10 cellular contexts compared by ENCODE assay signal in the genomic region with DNA sequence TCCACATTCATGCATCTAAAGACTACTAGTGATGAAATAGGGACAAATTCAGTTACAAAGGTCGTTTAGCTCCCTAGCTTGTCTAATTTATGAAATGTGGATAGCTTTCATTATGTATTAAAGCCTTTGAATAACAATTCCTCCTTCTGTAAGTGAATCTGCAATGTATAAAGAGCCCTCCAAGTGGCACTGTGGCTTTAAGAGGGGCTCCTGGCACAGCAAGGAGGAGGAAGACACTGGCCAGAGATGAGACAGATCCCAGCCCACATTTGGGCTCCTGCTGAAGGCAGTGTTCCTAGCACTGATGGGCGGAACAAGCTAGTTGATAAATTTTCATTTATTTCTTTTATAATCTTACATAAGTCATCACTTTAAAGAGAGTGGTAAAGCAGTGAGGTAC. TPM values are rescaled to one million over a fixed set of nuclear protein-coding genes. Genes with fewer than 3 reads are reported as not detected.
DNase-seq lines count a peak whose midpoint lies in the region; ATAC-seq and TF ChIP-seq lines count a peak whose summit lies in the region.
"Had no signal": no experiment of that assay in that cellular context is flagged by ENCODE, and none has a peak within 500 bp of the region (broad histone marks: within the 10 kb centered on the region; RNA-seq: fewer than 3 reads in every experiment).

No MANE protein-coding gene starts in this region.

- H3K36me3 ChIP-seq in adipocyte (ENCODE audit: control insufficient read depth, insufficient read depth, low read length, severe bottlenecking) (no peaks in the 10 kb centered on the region), spleen (no peaks in the 10 kb centered on the region), left lung (no peaks in the 10 kb centered on the region)

- no peaks in the 10 kb centered on the region for H3K27me3 Mint-ChIP-seq in activated CD8-positive, alpha-beta memory T cell treated with anti-CD3 and anti-CD28 coated beads, Interleukin-2, amount 10 ng/mL, durations not matched to agents 7 days and 5 days
- H3K27me3 Mint-ChIP-seq in glutamatergic neuron (ENCODE audit: unreplicated experiment), result no peaks in the 10 kb centered on the region
- H3K27me3 Mint-ChIP-seq: brain had no signal

- no peak for DNase-seq in activated CD8-positive, alpha-beta memory T cell treated with anti-CD3 and anti-CD28 coated beads, Interleukin-2, amount 10 ng/mL, durations not matched to agents 7 days and 5 days
- no peak for DNase-seq in activated CD8-positive, alpha-beta memory T cell treated with anti-CD3 and anti-CD28 coated beads for 24 hours
- peak; percentile 30 for DNase-seq in M059J (ENCODE audit: low read depth)
- DNase-seq in adipocyte (ENCODE audit: low read depth), result peak; percentile 12
- DNase-seq in spleen, result no peak
- DNase-seq in left lung, result no peak
- DNase-seq in activated T-cell treated with anti-CD3 and anti-CD28 coated beads, Interleukin-2, amount 50 U/mL, for 48 hours, result no peak
- no peak for DNase-seq in glutamatergic neuron
- DNase-seq: stimulated activated CD4-positive, alpha-beta T cell treated with anti-CD3 and anti-CD28 coated beads, Interleukin-12 subunit alpha, Interleukin-12 subunit beta, amount 100 ng/mL, for 4 hours had no signal

- no peaks in the 10 kb centered on the region for H3K9me3 Mint-ChIP-seq in activated CD8-positive, alpha-beta memory T cell treated with anti-CD3 and anti-CD28 coated beads, Interleukin-2, amount 10 ng/mL, durations not matched to agents 7 days and 5 days (ENCODE audit: low read depth)
- no peaks in the 10 kb centered on the region for H3K9me3 Mint-ChIP-seq in glutamatergic neuron (ENCODE audit: unreplicated experiment)
- H3K9me3 Mint-ChIP-seq: brain had no signal

- peaks cover 1% of the 10 kb centered on the region for H3K36me3 Mint-ChIP-seq in activated CD8-positive, alpha-beta memory T cell treated with anti-CD3 and anti-CD28 coated beads, Interleukin-2, amount 10 ng/mL, durations not matched to agents 7 days and 5 days
- H3K36me3 Mint-ChIP-seq in glutamatergic neuron (ENCODE audit: unreplicated experiment), result no peaks in the 10 kb centered on the region
- H3K36me3 Mint-ChIP-seq: brain had no signal

- no peak for TF ChIP-seq POLR2A in spleen (IDR thresholded peaks at IDR 0.05)

- H3K27ac ChIP-seq in spleen, result peak overlapping the region in 5 of 8 donors; percentile 28 to 76 (median 68)
- no peak overlapping the region for H3K27ac ChIP-seq in left lung

- H3K4me1 Mint-ChIP-seq in activated CD8-positive, alpha-beta memory T cell treated with anti-CD3 and anti-CD28 coated beads, Interleukin-2, amount 10 ng/mL, durations not matched to agents 7 days and 5 days, result peaks cover 7% of the 10 kb centered on the region
- H3K4me1 Mint-ChIP-seq in glutamatergic neuron (ENCODE audit: low read depth, unreplicated experiment), result no peaks in the 10 kb centered on the region
- H3K4me1 Mint-ChIP-seq: brain had no signal

- H3K4me3 ChIP-seq in adipocyte (ENCODE audit: low read length) (no peak overlapping the region), spleen (no peak overlapping the region), left lung (no peak overlapping the region)

- intact Hi-C loops in spleen (cut with DNase I; ENCODE audit: low total_unique reads), result no loop called here
- intact Hi-C loops in left lung (cut with DNase I), result no loop called here

- H3K9ac ChIP-seq in adipocyte (ENCODE audit: low read length), result no peak overlapping the region

- H3K27me3 ChIP-seq in adipocyte (replicated peaks; ENCODE audit: control insufficient read depth, insufficient read depth, low read length) (no peaks in the 10 kb centered on the region), spleen (replicated peaks in 1 of 7) (no peaks in the 10 kb centered on the region), left lung (no peaks in the 10 kb centered on the region)

- no peak overlapping the region for H3K4me3 Mint-ChIP-seq in activated CD8-positive, alpha-beta memory T cell treated with anti-CD3 and anti-CD28 coated beads, Interleukin-2, amount 10 ng/mL, durations not matched to agents 7 days and 5 days
- H3K4me3 Mint-ChIP-seq in glutamatergic neuron (ENCODE audit: unreplicated experiment), result no peak overlapping the region

- no peak for TF ChIP-seq CTCF in spleen (IDR thresholded peaks at IDR 0.05 in 8 of 11, conservative IDR thresholded peaks at IDR 0.05 in 3 of 11)
- TF ChIP-seq CTCF in left lung (IDR thresholded peaks at IDR 0.05), result no peak
- no peak for TF ChIP-seq CTCF in glutamatergic neuron (IDR thresholded peaks at IDR 0.05; ENCODE audit: partially characterized antibody, unreplicated experiment)

- CTCF ChIA-PET in activated CD8-positive, alpha-beta memory T cell treated with anti-CD3 and anti-CD28 coated beads, Interleukin-2, amount 10 ng/mL, durations not matched to agents 7 days and 5 days (lab: Charles Lee), result interaction anchor here (0.7 to 5.2 kb wide), 4 partner anchors 8 to 623 kb away, joined by 3 to 18 read pairs (median 3); partner anchors contain the start of gene FUCA2

- ATAC-seq in activated CD8-positive, alpha-beta memory T cell treated with anti-CD3 and anti-CD28 coated beads, Interleukin-2, amount 10 ng/mL, durations not matched to agents 7 days and 5 days, result peak; percentile 27
- ATAC-seq in left lung, result no peak

- peaks cover 7% of the 10 kb centered on the region for H3K4me1 ChIP-seq in adipocyte (ENCODE audit: control insufficient read depth, insufficient read depth, low read length)
- peaks cover 0 to 14% (median 9%) of the 10 kb centered on the region in 6 donors for H3K4me1 ChIP-seq in spleen
- H3K4me1 ChIP-seq in left lung, result peaks cover 0 to 6% of the 10 kb centered on the region in 2 donors

- no peak overlapping the region for H3K27ac Mint-ChIP-seq in activated CD8-positive, alpha-beta memory T cell treated with anti-CD3 and anti-CD28 coated beads, Interleukin-2, amount 10 ng/mL, durations not matched to agents 7 days and 5 days
- H3K27ac Mint-ChIP-seq in glutamatergic neuron (ENCODE audit: unreplicated experiment), result no peak overlapping the region

- WGBS in spleen, 5 donors, result 62 to 71% (median 68%) methylated on average over 2 of the region's 2 CpGs

- H3K9me3 ChIP-seq in adipocyte (ENCODE audit: control insufficient read depth, low read length) (no peaks in the 10 kb centered on the region), spleen (peaks cover 0 to 2% (median 0%) of the 10 kb centered on the region in 8 donors), left lung (no peaks in the 10 kb centered on the region)

RNA-seq across cellular contexts. Expression of gene FUCA2, which starts 17.6 kb away (rescaled TPM):
- 10 to 100 TPM; 20.2 to 23.7 TPM for total RNA-seq in activated CD8-positive, alpha-beta memory T cell treated with anti-CD3 and anti-CD28 coated beads, Interleukin-2, amount 10 ng/mL, durations not matched to agents 7 days and 5 days
- 140 and 183 TPM in 2 replicates for total RNA-seq in M059J (2014; rRNA removed; shearing (Covaris generic))
- 10 to 100 TPM; 26.7 to 59.3 (median 40.0) TPM for total RNA-seq in spleen
- polyA plus RNA-seq in spleen, result 10 to 100 TPM; 12.5 to 15.3 (median 13.7) TPM
- 10 to 100 TPM; 45.6 to 83.4 TPM for total RNA-seq in left lung
- total RNA-seq in glutamatergic neuron (ENCODE audit: unreplicated experiment), result 19.2 TPM

Comparison
In these comparisons a context has a peak if more than half of its experiments do, and no peak if none do; other contexts are left out.
1. DNase-seq: peak in M059J (single experiment) and adipocyte (single experiment); none in activated CD8-positive, alpha-beta memory T cell treated with anti-CD3 and anti-CD28 coated beads, Interleukin-2, amount 10 ng/mL, durations not matched to agents 7 days and 5 days (single experiment), activated CD8-positive, alpha-beta memory T cell treated with anti-CD3 and anti-CD28 coated beads for 24 hours (single experiment), spleen (single experiment), left lung (0 of 2), activated T-cell treated with anti-CD3 and anti-CD28 coated beads, Interleukin-2, amount 50 U/mL, for 48 hours (0 of 2) and glutamatergic neuron (single experiment).
2. H3K27ac ChIP-seq: peak in spleen (5 of 8); none in left lung (0 of 2).